ENCODE assay signal across 1 cellular context in genomic region chr21:27369962-27370578, GRCh38.
TF ChIP-seq lines count a peak whose summit lies in the region.

No MANE protein-coding gene starts in this region.

TF ChIP-seq in HepG2, 621 proteins besides CTCF, POLR2A, EP300 and RAD21 (continued from another document):
- no peak for TF ChIP-seq DPF2 (CRISPR knock-in tag; IDR thresholded peaks at IDR 0.05; ENCODE audit: borderline replicate concordance, low read depth)
- TF ChIP-seq NFYC (CRISPR knock-in tag; IDR thresholded peaks at IDR 0.05): no peak
- TF ChIP-seq TFDP1 (CRISPR knock-in tag; IDR thresholded peaks at IDR 0.05; ENCODE audit: borderline replicate concordance): no peak
- no peak for TF ChIP-seq AFF4 (CRISPR knock-in tag; IDR thresholded peaks at IDR 0.05)
- TF ChIP-seq ZNF235 (CRISPR knock-in tag; IDR thresholded peaks at IDR 0.05; ENCODE audit: borderline replicate concordance): no peak
